In the genomic region with DNA sequence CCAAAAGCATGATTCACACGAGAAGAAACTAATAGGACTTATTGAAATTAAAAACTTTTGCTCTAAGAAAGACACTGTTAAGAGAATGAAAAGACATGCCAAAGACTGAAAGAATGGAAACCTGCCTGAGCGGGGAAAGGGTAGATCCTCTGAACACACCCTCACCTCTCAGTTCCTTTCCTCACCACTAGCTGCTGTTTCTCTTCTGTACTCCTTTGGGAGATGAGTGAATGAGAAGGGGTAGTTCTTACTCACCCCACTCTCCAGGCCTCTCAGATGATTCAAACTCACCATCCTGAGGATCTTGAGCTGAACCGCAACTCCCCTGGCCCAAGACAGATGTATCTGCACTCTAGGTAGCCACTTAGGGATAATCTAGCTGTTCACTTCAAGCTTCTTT, we compare ENCODE assay signal across 11 cellular contexts. TPM values are rescaled to one million over a fixed set of nuclear protein-coding genes. Genes with fewer than 3 reads are reported as not detected.
DNase-seq lines count a peak whose midpoint lies in the region; ATAC-seq and TF ChIP-seq lines count a peak whose summit lies in the region.
"Had no signal": no experiment of that assay in that cellular context is flagged by ENCODE, and none has a peak within 500 bp of the region (broad histone marks: within the 10 kb centered on the region; RNA-seq: fewer than 3 reads in every experiment).

No MANE protein-coding gene starts in this region.

- TF ChIP-seq POLR2A in heart left ventricle (IDR thresholded peaks at IDR 0.05): no peak

- H3K27me3 ChIP-seq in heart left ventricle: peaks cover 0 to 4% (median 0%) of the 10 kb centered on the region in 9 donors
- H3K27me3 ChIP-seq: uterus had no signal

- H3K9me3 ChIP-seq in heart left ventricle: peaks cover 0 to 8% (median 0%) of the 10 kb centered on the region in 12 donors
- H3K9me3 ChIP-seq: uterus had no signal

- in situ Hi-C loops in G401 (cut with HindIII; ENCODE audit: low sequenced_read_pairs): no loop called here

- ATAC-seq in GM18520 (IDR thresholded peaks at IDR 0.05; ENCODE audit: unreplicated experiment): peak; percentile 65
- peak; percentile 71 for ATAC-seq in GM21786 (IDR thresholded peaks at IDR 0.05; ENCODE audit: unreplicated experiment)
- peak; percentile 86 for ATAC-seq in HG03520 (IDR thresholded peaks at IDR 0.05; ENCODE audit: unreplicated experiment)
- no peak for ATAC-seq in heart left ventricle

- no peak for TF ChIP-seq CTCF in heart left ventricle (IDR thresholded peaks at IDR 0.05)

- DNase-seq in iPS DF 19.7 (ENCODE audit: low read depth, low spot score) (peak; percentile 17), kidney glomerular epithelial cell (lab: John Stamatoyannopoulos, UW) (no peak), G401 (ENCODE audit: low spot score) (no peak), heart left ventricle (no peak), NCI-H1048 (lab: John Stamatoyannopoulos, UW) (no peak)
- DNase-seq: islet precursor cell, uterus had no signal

- H3K27ac ChIP-seq in heart left ventricle: no peak overlapping the region
- H3K27ac ChIP-seq: uterus had no signal

- 78 to 88% (median 82%) methylated on average over 3 of the region's 3 CpGs for WGBS in heart left ventricle, 4 donors

- peaks cover 0 to 2% (median 0%) of the 10 kb centered on the region in 12 donors for H3K4me1 ChIP-seq in heart left ventricle
- H3K4me1 ChIP-seq: uterus had no signal

- no peak overlapping the region for H3K4me3 ChIP-seq in heart left ventricle
- H3K4me3 ChIP-seq: smooth muscle cell, uterus had no signal

- H3K36me3 ChIP-seq in heart left ventricle: no peaks in the 10 kb centered on the region
- H3K36me3 ChIP-seq: uterus had no signal

- intact Hi-C loops in heart left ventricle (cut with DNase I): loop anchor here in 9 of 10 donors (5.0 to 10.0 kb wide), 5 partner anchors 45 to 382 kb away; no protein-coding TSS in a partner anchor

RNA-seq across cellular contexts. Expression of a gene that starts 41.9 kb away (rescaled TPM):
- not detected in 2 replicates for total RNA-seq in G401 (2014; rRNA removed; shearing (Covaris generic))
- 1 to 10 TPM in 1 of 9 donors, under 1 TPM in 8; 0.24 to 1.3 (median 0.63) TPM for total RNA-seq in heart left ventricle
- polyA plus RNA-seq in heart left ventricle: under 1 TPM in 1 of 2 donors, not detected in 1; 0.19 TPM

Comparison
In these comparisons a context has a peak if more than half of its experiments do, and no peak if none do; other contexts are left out.
1. ATAC-seq: peak in GM18520 (single experiment), GM21786 (single experiment) and HG03520 (single experiment); none in heart left ventricle (0 of 4).